ENCODE assay signal across 1 cellular context in genomic region chr22:38304526-38304925, GRCh38.
TF ChIP-seq lines count a peak whose summit lies in the region.

No MANE protein-coding gene starts in this region.

TF ChIP-seq in GM12878, 131 proteins besides CTCF, POLR2A, EP300 and RAD21:
- TF ChIP-seq ZNF24 (IDR thresholded peaks at IDR 0.05) (no peak), PAX8 (IDR thresholded peaks at IDR 0.05) (no peak), ATF7 (IDR thresholded peaks at IDR 0.05; ENCODE audit: low read depth) (no peak), RAD51 (IDR thresholded peaks at IDR 0.05) (no peak), NKRF (conservative IDR thresholded peaks at IDR 0.05) (no peak), IRF5 (IDR thresholded peaks at IDR 0.05; ENCODE audit: borderline replicate concordance) (no peak), ZNF217 (IDR thresholded peaks at IDR 0.05) (no peak), ATF3 (IDR thresholded peaks at IDR 0.05; ENCODE audit: borderline replicate concordance, extremely low read depth, low read depth, low read length) (no peak), ZSCAN29 (IDR thresholded peaks at IDR 0.05) (no peak), HDAC2 (IDR thresholded peaks at IDR 0.05) (no peak), CEBPB (IDR thresholded peaks at IDR 0.05; ENCODE audit: borderline replicate concordance in 1 of 2, low read depth in 2 of 2, low read length in 2 of 2) (no peak), JUNB (IDR thresholded peaks at IDR 0.05) (no peak), BHLHE40 (IDR thresholded peaks at IDR 0.05; ENCODE audit: borderline replicate concordance in 1 of 2, low read depth in 2 of 2, low read length in 1 of 2) (no peak), SMAD1 (IDR thresholded peaks at IDR 0.05; ENCODE audit: low read depth, partially characterized antibody) (no peak), SIN3A (IDR thresholded peaks at IDR 0.05; ENCODE audit: low read depth, low read length) (no peak)
